In genomic region chr15:63890617-63891016, GRCh38 we compare ENCODE assay signal across 7 cellular contexts.
"Had no signal": no experiment of that assay in that cellular context is flagged by ENCODE, and none has a peak within 500 bp of the region (broad histone marks: within the 10 kb centered on the region; RNA-seq: fewer than 3 reads in every experiment).

No MANE protein-coding gene starts in this region.

- H3K9me3 ChIP-seq: adrenal gland, SJSA1 had no signal

- H3K4me3 Mint-ChIP-seq: activated CD4-positive, alpha-beta memory T cell treated with anti-CD3 and anti-CD28 coated beads, Interleukin-2, amount 10 ng/mL, durations not matched to agents 7 days and 5 days; activated CD4-positive, alpha-beta T cell treated with anti-CD3 and anti-CD28 coated beads for 36 hours; activated T-helper 17 cell treated with anti-CD3 and anti-CD28 coated beads, Interleukin-2, amount 50 U/mL, for 72 hours had no signal

- H3K27ac Mint-ChIP-seq: activated CD4-positive, alpha-beta T cell treated with anti-CD3 and anti-CD28 coated beads for 36 hours; activated T-helper 17 cell treated with anti-CD3 and anti-CD28 coated beads, Interleukin-2, amount 50 U/mL, for 72 hours had no signal

- H3K36me3 ChIP-seq: adrenal gland, SJSA1, WERI-Rb-1 had no signal

- H3K27me3 Mint-ChIP-seq: activated CD4-positive, alpha-beta memory T cell treated with anti-CD3 and anti-CD28 coated beads, Interleukin-2, amount 10 ng/mL, durations not matched to agents 7 days and 5 days; activated CD4-positive, alpha-beta T cell treated with anti-CD3 and anti-CD28 coated beads for 36 hours; activated T-helper 17 cell treated with anti-CD3 and anti-CD28 coated beads, Interleukin-2, amount 50 U/mL, for 72 hours had no signal

- H3K36me3 Mint-ChIP-seq: activated naive CD8-positive, alpha-beta T cell treated with anti-CD3 and anti-CD28 coated beads, Interleukin-2, amount 10 ng/mL, durations not matched to agents 7 days and 5 days had no signal

- H3K4me1 ChIP-seq: adrenal gland, SJSA1 had no signal

- H3K9me3 Mint-ChIP-seq: activated CD4-positive, alpha-beta memory T cell treated with anti-CD3 and anti-CD28 coated beads, Interleukin-2, amount 10 ng/mL, durations not matched to agents 7 days and 5 days; activated naive CD8-positive, alpha-beta T cell treated with anti-CD3 and anti-CD28 coated beads, Interleukin-2, amount 10 ng/mL, durations not matched to agents 7 days and 5 days; activated T-helper 17 cell treated with anti-CD3 and anti-CD28 coated beads, Interleukin-2, amount 50 U/mL, for 72 hours had no signal

- H3K4me3 ChIP-seq: adrenal gland, SJSA1 had no signal

- H3K27ac ChIP-seq: adrenal gland, SJSA1, WERI-Rb-1 had no signal

- H3K27me3 ChIP-seq: adrenal gland, SJSA1 had no signal
